ENCODE assay signal across 25 cellular contexts in genomic region chr4:92520563-92520962, GRCh38.
"Had no signal": no experiment of that assay in that cellular context is flagged by ENCODE, and none has a peak within 500 bp of the region (broad histone marks: within the 10 kb centered on the region; RNA-seq: fewer than 3 reads in every experiment).

No MANE protein-coding gene starts in this region.

- H3K9me3 ChIP-seq: adrenal gland, ascending aorta, gastroesophageal sphincter, heart right ventricle, sigmoid colon, testis, uterus had no signal

- FAIRE-seq: keratinocyte had no signal

- H3K4me1 ChIP-seq: adrenal gland, ascending aorta, gastroesophageal sphincter, heart right ventricle, sigmoid colon, testis, uterus had no signal

- H3K27me3 ChIP-seq: adrenal gland, ascending aorta, brain microvascular endothelial cell, gastroesophageal sphincter, heart right ventricle, sigmoid colon, testis, uterus had no signal

- H3K36me3 ChIP-seq: adrenal gland, ascending aorta, brain microvascular endothelial cell, gastroesophageal sphincter, heart right ventricle, sigmoid colon, uterus had no signal

- DNase-seq: activated CD4-positive, alpha-beta T cell treated with anti-CD3 and anti-CD28 coated beads for 1 hour; activated CD4-positive, alpha-beta T cell treated with anti-CD3 and anti-CD28 coated beads, Interleukin-2, amount 50 U/mL, for 48 hours; activated CD8-positive, alpha-beta memory T cell treated with anti-CD3 and anti-CD28 coated beads, Interleukin-2, amount 50 U/mL, for 48 hours; activated naive CD4-positive, alpha-beta T cell; activated T-cell treated with anti-CD3 and anti-CD28 coated beads, Interleukin-2, amount 50 U/mL, for 4 hours; adrenal gland; brain microvascular endothelial cell; caudate nucleus; dermis blood vessel endothelial cell; effector memory CD4-positive, alpha-beta T cell; heart right ventricle; left colon; naive B cell; retina; sigmoid colon; stimulated activated CD4-positive, alpha-beta T cell treated with anti-CD3 and anti-CD28 coated beads, Interleukin-15, amount 100 ng/mL, for 24 hours; testis; trophoblast cell; uterus had no signal

- H3K27ac ChIP-seq: adrenal gland, ascending aorta, brain microvascular endothelial cell, gastroesophageal sphincter, heart right ventricle, sigmoid colon, testis, uterus, VCaP had no signal

- H3K4me3 ChIP-seq: adrenal gland, ascending aorta, gastroesophageal sphincter, heart right ventricle, sigmoid colon, smooth muscle cell, testis, uterus had no signal

- ATAC-seq: activated T-cell treated with anti-CD3 and anti-CD28 coated beads, Interleukin-2, amount 50 U/mL, for 4 hours; gastroesophageal sphincter; heart right ventricle; left colon; stimulated activated memory B cell treated with anti-CD40 and anti-IgM and Interleukin-4, amounts not matched to agents 10 μg/mL and 1 μg/mL and 100 μg/mL, for 72 hours had no signal

- H3K4me2 ChIP-seq: smooth muscle cell had no signal
